In genomic region chr11:75872887-75873416, GRCh38 we compare ENCODE assay signal across 13 cellular contexts. TPM values are rescaled to one million over a fixed set of nuclear protein-coding genes. Genes with fewer than 3 reads are reported as not detected.
DNase-seq lines count a peak whose midpoint lies in the region; ATAC-seq and TF ChIP-seq lines count a peak whose summit lies in the region.
"Had no signal": no experiment of that assay in that cellular context is flagged by ENCODE, and none has a peak within 500 bp of the region (broad histone marks: within the 10 kb centered on the region; RNA-seq: fewer than 3 reads in every experiment).

No MANE protein-coding gene starts in this region.

- ATAC-seq in GM21515 (IDR thresholded peaks at IDR 0.05; ENCODE audit: unreplicated experiment) (peak; percentile 18), gastroesophageal sphincter (no peak)

- H3K79me2 ChIP-seq in KMS-11 (ENCODE audit: insufficient read depth, low read depth) = no peaks in the 10 kb centered on the region

- H3K36me3 ChIP-seq in KMS-11 (ENCODE audit: insufficient read depth) = no peaks in the 10 kb centered on the region
- no peaks in the 10 kb centered on the region for H3K36me3 ChIP-seq in gastroesophageal sphincter
- H3K36me3 ChIP-seq: adrenal gland had no signal

- H3K27ac Mint-ChIP-seq in endothelial cell (ENCODE audit: unreplicated experiment) = no peak overlapping the region

- no peaks in the 10 kb centered on the region for H3K9me3 ChIP-seq in gastroesophageal sphincter
- H3K9me3 ChIP-seq: adrenal gland had no signal

- H4K20me1 ChIP-seq in KMS-11 (ENCODE audit: insufficient read depth) = no peaks in the 10 kb centered on the region

- H3K9ac ChIP-seq in KMS-11 = no peak overlapping the region

- H2AFZ ChIP-seq in KMS-11 (ENCODE audit: low read depth) = no peak overlapping the region

- H3K27ac ChIP-seq in KMS-11 (no peak overlapping the region; the same call in 1 of the 2 replicates), gastroesophageal sphincter (no peak overlapping the region)
- H3K27ac ChIP-seq: adrenal gland, RWPE1 had no signal

- H3K27me3 Mint-ChIP-seq in endothelial cell (ENCODE audit: unreplicated experiment) = no peaks in the 10 kb centered on the region

- TF ChIP-seq POLR2A in gastroesophageal sphincter (IDR thresholded peaks at IDR 0.05) = no peak

- no peak for TF ChIP-seq EP300 in gastroesophageal sphincter (IDR thresholded peaks at IDR 0.05)

- H3K9me3 Mint-ChIP-seq in endothelial cell (ENCODE audit: unreplicated experiment) = no peaks in the 10 kb centered on the region
- H3K9me3 Mint-ChIP-seq: WTC11 had no signal

- TF ChIP-seq CTCF in KMS-11 (conservative IDR thresholded peaks at IDR 0.05; ENCODE audit: low read depth, low read length) (no peak), endothelial cell (IDR thresholded peaks at IDR 0.05; ENCODE audit: unreplicated experiment) (no peak), gastroesophageal sphincter (IDR thresholded peaks at IDR 0.05) (no peak)

- H3K4me1 ChIP-seq in KMS-11 (ENCODE audit: low read depth, poor library complexity, severe bottlenecking) = peaks cover 25% of the 10 kb centered on the region
- peaks cover 0 to 22% (median 3%) of the 10 kb centered on the region in 3 donors for H3K4me1 ChIP-seq in gastroesophageal sphincter

- in situ Hi-C loops in ACHN (cut with HindIII; ENCODE audit: low pct_ligation_motif_present, low pct_unique_long_range_greater_than_20kb, low sequenced_read_pairs) = no loop called here

- H3K4me1 Mint-ChIP-seq in endothelial cell (ENCODE audit: unreplicated experiment) = peaks cover 11% of the 10 kb centered on the region

- no peaks in the 10 kb centered on the region for H3K36me3 Mint-ChIP-seq in endothelial cell (ENCODE audit: low read depth, unreplicated experiment)
- H3K36me3 Mint-ChIP-seq: WTC11 had no signal

- H3K4me2 ChIP-seq in KMS-11 = peak overlapping the region; percentile 53

- whole genome bisulfite sequencing in gastroesophageal sphincter (ENCODE audit: low coverage in 1 of 2), 2 donors = 51 to 57% methylated on average over 3 to 4 of the region's 5 CpGs

- no peak overlapping the region for H3K4me3 ChIP-seq in KMS-11 (IDR thresholded peaks at IDR 0.05; ENCODE audit: insufficient read depth, low read depth, low read length)
- H3K4me3 ChIP-seq in gastroesophageal sphincter = no peak overlapping the region
- H3K4me3 ChIP-seq: adrenal gland had no signal

- H3K4me3 Mint-ChIP-seq in endothelial cell (ENCODE audit: unreplicated experiment) = no peak overlapping the region
- H3K4me3 Mint-ChIP-seq: WTC11 had no signal

- no peaks in the 10 kb centered on the region for H3K27me3 ChIP-seq in KMS-11 (ENCODE audit: insufficient read depth, low read depth)
- no peaks in the 10 kb centered on the region for H3K27me3 ChIP-seq in gastroesophageal sphincter
- H3K27me3 ChIP-seq: adrenal gland had no signal

- peak; percentile 21 for DNase-seq in activated CD4-positive, alpha-beta T cell treated with anti-CD3 and anti-CD28 coated beads for 48 hours
- DNase-seq in activated CD4-positive, alpha-beta T cell treated with anti-CD3 and anti-CD28 coated beads for 1 hour = no peak
- peak; percentile 57 for DNase-seq in pons (ENCODE audit: low spot score)
- no peak for DNase-seq in endothelial cell (ENCODE audit: low spot score)
- DNase-seq in ACHN = no peak
- DNase-seq: adrenal gland; effector memory CD4-positive, alpha-beta T cell; NCI-H187 treated with DMSO at 0.1 percent for 48 hours had no signal

RNA-seq across cellular contexts. Expression of gene UVRAG, which starts 57.9 kb away (rescaled TPM):
- 25.0 TPM for total RNA-seq in endothelial cell (ENCODE audit: unreplicated experiment)
- total RNA-seq in gastroesophageal sphincter = 10 to 100 TPM; 28.1 to 50.1 (median 34.7) TPM

Comparison
In these comparisons a context has a peak if more than half of its experiments do, and no peak if none do; other contexts are left out.
1. DNase-seq: peak in activated CD4-positive, alpha-beta T cell treated with anti-CD3 and anti-CD28 coated beads for 48 hours (single experiment) and pons (single experiment); none in activated CD4-positive, alpha-beta T cell treated with anti-CD3 and anti-CD28 coated beads for 1 hour (single experiment), endothelial cell (single experiment) and ACHN (single experiment).